In the genomic region with DNA sequence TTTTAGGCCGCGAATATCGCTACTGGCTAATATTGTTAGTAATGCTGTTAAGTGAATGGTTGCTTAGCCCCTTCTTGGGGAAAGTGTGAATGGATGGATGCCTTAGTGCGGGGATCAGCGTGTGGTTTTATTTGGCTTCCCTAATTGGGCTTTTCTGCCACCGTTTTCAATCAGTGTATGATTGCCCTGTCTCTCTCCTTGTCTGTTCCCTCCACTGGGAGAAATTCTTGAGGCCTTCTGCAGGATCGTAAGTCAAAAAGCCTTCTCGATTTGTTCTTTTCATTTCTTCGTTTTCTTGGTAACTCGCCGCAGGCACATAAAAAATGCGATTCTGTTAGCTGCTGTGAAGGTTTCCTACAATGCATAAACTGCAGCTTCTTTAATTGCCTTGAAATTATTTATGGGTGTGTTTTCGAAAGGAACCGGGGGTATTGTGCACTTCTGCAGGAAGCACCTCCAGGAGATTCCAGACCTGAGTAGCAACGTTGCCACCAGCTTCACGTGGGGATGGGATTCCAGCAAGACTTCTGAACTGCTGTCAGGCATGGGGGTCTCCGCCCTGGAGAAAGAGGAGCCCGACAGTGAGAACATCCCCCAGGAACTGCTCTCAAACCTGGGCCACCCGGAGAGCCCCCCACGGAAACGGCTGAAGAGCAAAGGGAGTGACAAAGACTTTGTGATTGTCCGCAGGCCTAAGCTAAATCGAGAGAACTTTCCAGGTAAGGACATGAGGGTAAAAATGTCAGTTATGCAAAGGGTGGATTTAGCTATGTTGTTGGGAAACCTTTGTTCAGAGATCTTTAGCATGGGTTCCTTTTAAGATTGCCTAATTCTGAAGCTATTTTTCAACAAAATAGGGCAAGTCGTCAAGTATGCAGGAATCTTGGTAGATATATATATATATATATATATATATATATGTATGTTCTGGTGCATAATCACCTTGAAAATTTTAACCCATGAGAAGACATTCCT, we compare ENCODE assay signal across 1 cellular context.
A peak's percentile ranks its signal among the peaks of the same experiment; 100 is the strongest.
TF ChIP-seq lines count a peak whose summit lies in the region.

No MANE protein-coding gene starts in this region.

TF ChIP-seq in HepG2, 621 proteins besides CTCF, POLR2A, EP300 and RAD21 (continued from another document and continues in another):
- TF ChIP-seq, protein P1, sequence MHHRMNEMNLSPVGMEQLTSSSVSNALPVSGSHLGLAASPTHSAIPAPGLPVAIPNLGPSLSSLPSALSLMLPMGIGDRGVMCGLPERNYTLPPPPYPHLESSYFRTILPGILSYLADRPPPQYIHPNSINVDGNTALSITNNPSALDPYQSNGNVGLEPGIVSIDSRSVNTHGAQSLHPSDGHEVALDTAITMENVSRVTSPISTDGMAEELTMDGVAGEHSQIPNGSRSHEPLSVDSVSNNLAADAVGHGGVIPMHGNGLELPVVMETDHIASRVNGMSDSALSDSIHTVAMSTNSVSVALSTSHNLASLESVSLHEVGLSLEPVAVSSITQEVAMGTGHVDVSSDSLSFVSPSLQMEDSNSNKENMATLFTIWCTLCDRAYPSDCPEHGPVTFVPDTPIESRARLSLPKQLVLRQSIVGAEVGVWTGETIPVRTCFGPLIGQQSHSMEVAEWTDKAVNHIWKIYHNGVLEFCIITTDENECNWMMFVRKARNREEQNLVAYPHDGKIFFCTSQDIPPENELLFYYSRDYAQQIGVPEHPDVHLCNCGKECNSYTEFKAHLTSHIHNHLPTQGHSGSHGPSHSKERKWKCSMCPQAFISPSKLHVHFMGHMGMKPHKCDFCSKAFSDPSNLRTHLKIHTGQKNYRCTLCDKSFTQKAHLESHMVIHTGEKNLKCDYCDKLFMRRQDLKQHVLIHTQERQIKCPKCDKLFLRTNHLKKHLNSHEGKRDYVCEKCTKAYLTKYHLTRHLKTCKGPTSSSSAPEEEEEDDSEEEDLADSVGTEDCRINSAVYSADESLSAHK (CRISPR knock-in tag; IDR thresholded peaks at IDR 0.05; ENCODE audit: borderline replicate concordance): no peak
- TF ChIP-seq, protein P2, sequence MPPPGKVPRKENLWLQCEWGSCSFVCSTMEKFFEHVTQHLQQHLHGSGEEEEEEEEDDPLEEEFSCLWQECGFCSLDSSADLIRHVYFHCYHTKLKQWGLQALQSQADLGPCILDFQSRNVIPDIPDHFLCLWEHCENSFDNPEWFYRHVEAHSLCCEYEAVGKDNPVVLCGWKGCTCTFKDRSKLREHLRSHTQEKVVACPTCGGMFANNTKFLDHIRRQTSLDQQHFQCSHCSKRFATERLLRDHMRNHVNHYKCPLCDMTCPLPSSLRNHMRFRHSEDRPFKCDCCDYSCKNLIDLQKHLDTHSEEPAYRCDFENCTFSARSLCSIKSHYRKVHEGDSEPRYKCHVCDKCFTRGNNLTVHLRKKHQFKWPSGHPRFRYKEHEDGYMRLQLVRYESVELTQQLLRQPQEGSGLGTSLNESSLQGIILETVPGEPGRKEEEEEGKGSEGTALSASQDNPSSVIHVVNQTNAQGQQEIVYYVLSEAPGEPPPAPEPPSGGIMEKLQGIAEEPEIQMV (CRISPR knock-in tag; IDR thresholded peaks at IDR 0.05; ENCODE audit: low read depth): no peak
- TF ChIP-seq ZNF547 (CRISPR knock-in tag; IDR thresholded peaks at IDR 0.05): no peak
- TF ChIP-seq ZMYM3 (CRISPR knock-in tag; IDR thresholded peaks at IDR 0.05): no peak
- no peak for TF ChIP-seq CBX2 (IDR thresholded peaks at IDR 0.05; ENCODE audit: low read depth, low read length)
- TF ChIP-seq CBX2 (CRISPR knock-in tag; IDR thresholded peaks at IDR 0.05; ENCODE audit: low read depth): no peak
- TF ChIP-seq, protein P3, sequence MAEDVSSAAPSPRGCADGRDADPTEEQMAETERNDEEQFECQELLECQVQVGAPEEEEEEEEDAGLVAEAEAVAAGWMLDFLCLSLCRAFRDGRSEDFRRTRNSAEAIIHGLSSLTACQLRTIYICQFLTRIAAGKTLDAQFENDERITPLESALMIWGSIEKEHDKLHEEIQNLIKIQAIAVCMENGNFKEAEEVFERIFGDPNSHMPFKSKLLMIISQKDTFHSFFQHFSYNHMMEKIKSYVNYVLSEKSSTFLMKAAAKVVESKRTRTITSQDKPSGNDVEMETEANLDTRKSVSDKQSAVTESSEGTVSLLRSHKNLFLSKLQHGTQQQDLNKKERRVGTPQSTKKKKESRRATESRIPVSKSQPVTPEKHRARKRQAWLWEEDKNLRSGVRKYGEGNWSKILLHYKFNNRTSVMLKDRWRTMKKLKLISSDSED (CRISPR knock-in tag; IDR thresholded peaks at IDR 0.05): no peak
- TF ChIP-seq, protein P4, sequence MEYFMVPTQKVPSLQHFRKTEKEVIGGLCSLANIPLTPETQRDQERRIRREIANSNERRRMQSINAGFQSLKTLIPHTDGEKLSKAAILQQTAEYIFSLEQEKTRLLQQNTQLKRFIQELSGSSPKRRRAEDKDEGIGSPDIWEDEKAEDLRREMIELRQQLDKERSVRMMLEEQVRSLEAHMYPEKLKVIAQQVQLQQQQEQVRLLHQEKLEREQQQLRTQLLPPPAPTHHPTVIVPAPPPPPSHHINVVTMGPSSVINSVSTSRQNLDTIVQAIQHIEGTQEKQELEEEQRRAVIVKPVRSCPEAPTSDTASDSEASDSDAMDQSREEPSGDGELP (IDR thresholded peaks at IDR 0.05; ENCODE audit: borderline replicate concordance, low read depth): no peak
- TF ChIP-seq ZNF337 (CRISPR knock-in tag; IDR thresholded peaks at IDR 0.05; ENCODE audit: borderline replicate concordance, low read depth): no peak
- no peak for TF ChIP-seq ZNF441 (CRISPR knock-in tag; IDR thresholded peaks at IDR 0.05; ENCODE audit: borderline replicate concordance)
- TF ChIP-seq, protein P5, sequence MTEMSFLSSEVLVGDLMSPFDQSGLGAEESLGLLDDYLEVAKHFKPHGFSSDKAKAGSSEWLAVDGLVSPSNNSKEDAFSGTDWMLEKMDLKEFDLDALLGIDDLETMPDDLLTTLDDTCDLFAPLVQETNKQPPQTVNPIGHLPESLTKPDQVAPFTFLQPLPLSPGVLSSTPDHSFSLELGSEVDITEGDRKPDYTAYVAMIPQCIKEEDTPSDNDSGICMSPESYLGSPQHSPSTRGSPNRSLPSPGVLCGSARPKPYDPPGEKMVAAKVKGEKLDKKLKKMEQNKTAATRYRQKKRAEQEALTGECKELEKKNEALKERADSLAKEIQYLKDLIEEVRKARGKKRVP (CRISPR knock-in tag; IDR thresholded peaks at IDR 0.05): no peak
- no peak for TF ChIP-seq GTF2F1 (IDR thresholded peaks at IDR 0.05; ENCODE audit: low read length)
- no peak for TF ChIP-seq PRPF4 (IDR thresholded peaks at IDR 0.05; ENCODE audit: low read depth, low read length, poor library complexity, severe bottlenecking)
- no peak for TF ChIP-seq BHLHE40 (IDR thresholded peaks at IDR 0.05; ENCODE audit: low read length)
- TF ChIP-seq, protein P6, sequence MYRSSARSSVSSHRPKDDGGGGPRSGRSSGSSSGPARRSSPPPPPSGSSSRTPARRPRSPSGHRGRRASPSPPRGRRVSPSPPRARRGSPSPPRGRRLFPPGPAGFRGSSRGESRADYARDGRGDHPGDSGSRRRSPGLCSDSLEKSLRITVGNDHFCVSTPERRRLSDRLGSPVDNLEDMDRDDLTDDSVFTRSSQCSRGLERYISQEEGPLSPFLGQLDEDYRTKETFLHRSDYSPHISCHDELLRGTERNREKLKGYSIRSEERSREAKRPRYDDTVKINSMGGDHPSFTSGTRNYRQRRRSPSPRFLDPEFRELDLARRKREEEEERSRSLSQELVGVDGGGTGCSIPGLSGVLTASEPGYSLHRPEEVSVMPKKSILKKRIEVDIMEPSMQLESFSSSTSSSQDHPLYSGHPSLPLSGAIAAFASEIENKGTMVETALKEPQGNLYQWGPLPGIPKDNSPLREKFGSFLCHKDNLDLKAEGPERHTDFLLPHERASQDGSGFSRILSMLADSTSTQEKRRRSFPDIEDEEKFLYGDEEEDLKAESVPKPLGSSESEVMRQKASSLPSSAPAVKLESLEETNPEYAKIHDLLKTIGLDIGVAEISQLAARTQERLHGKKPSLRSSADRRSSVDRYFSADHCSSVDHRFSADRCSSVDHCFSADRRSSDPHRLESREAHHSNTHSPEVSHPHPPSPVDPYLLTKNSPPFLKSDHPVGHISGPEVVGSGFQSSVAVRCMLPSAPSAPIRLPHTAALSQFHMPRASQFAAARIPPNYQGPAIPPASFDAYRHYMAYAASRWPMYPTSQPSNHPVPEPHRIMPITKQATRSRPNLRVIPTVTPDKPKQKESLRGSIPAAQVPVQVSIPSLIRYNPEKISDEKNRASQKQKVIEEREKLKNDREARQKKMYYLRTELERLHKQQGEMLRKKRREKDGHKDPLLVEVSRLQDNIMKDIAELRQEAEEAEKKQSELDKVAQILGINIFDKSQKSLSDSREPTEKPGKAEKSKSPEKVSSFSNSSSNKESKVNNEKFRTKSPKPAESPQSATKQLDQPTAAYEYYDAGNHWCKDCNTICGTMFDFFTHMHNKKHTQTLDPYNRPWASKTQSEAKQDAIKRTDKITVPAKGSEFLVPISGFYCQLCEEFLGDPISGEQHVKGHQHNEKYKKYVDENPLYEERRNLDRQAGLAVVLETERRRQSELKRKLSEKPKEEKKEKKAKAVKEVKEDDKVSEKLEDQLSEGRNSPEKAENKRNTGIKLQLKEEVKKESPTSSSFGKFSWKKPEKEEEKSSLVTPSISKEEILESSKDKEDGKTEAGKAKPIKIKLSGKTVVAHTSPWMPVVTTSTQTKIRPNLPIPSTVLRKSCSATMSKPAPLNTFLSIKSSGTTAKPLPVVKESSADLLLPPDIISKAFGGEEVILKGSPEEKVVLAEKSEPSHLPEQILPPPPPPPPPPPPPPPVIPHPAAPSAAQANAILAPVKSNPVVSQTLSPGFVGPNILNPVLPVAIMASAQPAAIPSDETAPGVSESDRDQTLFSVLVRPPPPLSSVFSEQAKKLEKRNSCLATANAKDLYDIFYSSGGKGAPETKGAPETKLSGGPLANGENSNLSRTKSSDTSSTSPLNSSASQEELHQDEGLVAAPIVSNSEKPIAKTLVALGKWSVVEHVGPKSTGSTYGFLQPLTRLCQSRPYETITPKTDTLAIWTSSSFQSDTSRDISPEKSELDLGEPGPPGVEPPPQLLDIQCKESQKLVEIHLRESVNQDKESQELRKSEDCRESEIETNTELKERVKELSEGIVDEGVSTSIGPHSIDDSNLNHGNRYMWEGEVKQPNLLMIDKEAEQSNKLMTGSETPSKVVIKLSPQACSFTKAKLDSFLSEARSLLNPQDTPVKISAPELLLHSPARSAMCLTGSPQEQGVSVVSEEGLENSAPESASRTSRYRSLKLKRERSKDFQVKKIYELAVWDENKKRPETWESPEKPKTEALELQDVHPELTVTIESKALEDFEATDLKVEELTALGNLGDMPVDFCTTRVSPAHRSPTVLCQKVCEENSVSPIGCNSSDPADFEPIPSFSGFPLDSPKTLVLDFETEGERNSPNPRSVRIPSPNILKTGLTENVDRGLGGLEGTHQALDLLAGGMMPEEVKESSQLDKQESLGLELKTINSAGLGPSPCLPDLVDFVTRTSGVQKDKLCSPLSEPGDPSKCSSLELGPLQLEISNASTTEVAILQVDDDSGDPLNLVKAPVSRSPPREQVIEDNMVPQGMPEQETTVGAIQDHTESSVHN (CRISPR knock-in tag; IDR thresholded peaks at IDR 0.05): no peak
- TF ChIP-seq AKAP8 (CRISPR knock-in tag; IDR thresholded peaks at IDR 0.05): 0 out of 2 replicates have a peak, but pooled peaks have one; percentile 5
- no peak for TF ChIP-seq SMAD1 (CRISPR knock-in tag; IDR thresholded peaks at IDR 0.05; ENCODE audit: borderline replicate concordance, low read depth)
- TF ChIP-seq SCMH1 (CRISPR knock-in tag; IDR thresholded peaks at IDR 0.05; ENCODE audit: borderline replicate concordance): no peak
- no peak for TF ChIP-seq ZFP82 (CRISPR knock-in tag; IDR thresholded peaks at IDR 0.05; ENCODE audit: borderline replicate concordance)
- no peak for TF ChIP-seq KLF13 (CRISPR knock-in tag; IDR thresholded peaks at IDR 0.05)
- TF ChIP-seq PAWR (CRISPR knock-in tag; IDR thresholded peaks at IDR 0.05; ENCODE audit: borderline replicate concordance): no peak
- TF ChIP-seq, protein P7, sequence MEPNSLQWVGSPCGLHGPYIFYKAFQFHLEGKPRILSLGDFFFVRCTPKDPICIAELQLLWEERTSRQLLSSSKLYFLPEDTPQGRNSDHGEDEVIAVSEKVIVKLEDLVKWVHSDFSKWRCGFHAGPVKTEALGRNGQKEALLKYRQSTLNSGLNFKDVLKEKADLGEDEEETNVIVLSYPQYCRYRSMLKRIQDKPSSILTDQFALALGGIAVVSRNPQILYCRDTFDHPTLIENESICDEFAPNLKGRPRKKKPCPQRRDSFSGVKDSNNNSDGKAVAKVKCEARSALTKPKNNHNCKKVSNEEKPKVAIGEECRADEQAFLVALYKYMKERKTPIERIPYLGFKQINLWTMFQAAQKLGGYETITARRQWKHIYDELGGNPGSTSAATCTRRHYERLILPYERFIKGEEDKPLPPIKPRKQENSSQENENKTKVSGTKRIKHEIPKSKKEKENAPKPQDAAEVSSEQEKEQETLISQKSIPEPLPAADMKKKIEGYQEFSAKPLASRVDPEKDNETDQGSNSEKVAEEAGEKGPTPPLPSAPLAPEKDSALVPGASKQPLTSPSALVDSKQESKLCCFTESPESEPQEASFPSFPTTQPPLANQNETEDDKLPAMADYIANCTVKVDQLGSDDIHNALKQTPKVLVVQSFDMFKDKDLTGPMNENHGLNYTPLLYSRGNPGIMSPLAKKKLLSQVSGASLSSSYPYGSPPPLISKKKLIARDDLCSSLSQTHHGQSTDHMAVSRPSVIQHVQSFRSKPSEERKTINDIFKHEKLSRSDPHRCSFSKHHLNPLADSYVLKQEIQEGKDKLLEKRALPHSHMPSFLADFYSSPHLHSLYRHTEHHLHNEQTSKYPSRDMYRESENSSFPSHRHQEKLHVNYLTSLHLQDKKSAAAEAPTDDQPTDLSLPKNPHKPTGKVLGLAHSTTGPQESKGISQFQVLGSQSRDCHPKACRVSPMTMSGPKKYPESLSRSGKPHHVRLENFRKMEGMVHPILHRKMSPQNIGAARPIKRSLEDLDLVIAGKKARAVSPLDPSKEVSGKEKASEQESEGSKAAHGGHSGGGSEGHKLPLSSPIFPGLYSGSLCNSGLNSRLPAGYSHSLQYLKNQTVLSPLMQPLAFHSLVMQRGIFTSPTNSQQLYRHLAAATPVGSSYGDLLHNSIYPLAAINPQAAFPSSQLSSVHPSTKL (CRISPR knock-in tag; IDR thresholded peaks at IDR 0.05): 0 out of 2 replicates have a peak, but pooled peaks have one; percentile 11
